Comparison of ENCODE assay signal across 23 cellular contexts in genomic region chr7:34752929-34753328, GRCh38.
DNase-seq lines count a peak whose midpoint lies in the region; ATAC-seq and TF ChIP-seq lines count a peak whose summit lies in the region.
"Had no signal": no experiment of that assay in that cellular context is flagged by ENCODE, and none has a peak within 500 bp of the region (broad histone marks: within the 10 kb centered on the region; RNA-seq: fewer than 3 reads in every experiment).

No MANE protein-coding gene starts in this region.

- ATAC-seq in GM19438 (IDR thresholded peaks at IDR 0.05; ENCODE audit: low read depth, unreplicated experiment) (peak; percentile 34), HG02943 (IDR thresholded peaks at IDR 0.05; ENCODE audit: low read depth, unreplicated experiment) (peak; percentile 32)
- no peak for ATAC-seq in CD8-positive, alpha-beta T cell
- no peak for ATAC-seq in naive thymus-derived CD8-positive, alpha-beta T cell
- ATAC-seq: HCT116, natural killer cell had no signal

- H3K27me3 Mint-ChIP-seq in endodermal cell (ENCODE audit: insufficient read depth) = no peaks in the 10 kb centered on the region
- H3K27me3 Mint-ChIP-seq in CD8-positive, alpha-beta T cell (ENCODE audit: low read depth) = no peaks in the 10 kb centered on the region
- H3K27me3 Mint-ChIP-seq in naive thymus-derived CD8-positive, alpha-beta T cell = peaks cover 0 to 6% (median 3%) of the 10 kb centered on the region in 5 donors

- no peak for TF ChIP-seq EP300 in ovary (IDR thresholded peaks at IDR 0.05)

- no peak for DNase-seq in endodermal cell
- DNase-seq in superior temporal gyrus (ENCODE audit: extremely low spot score) = no peak
- no peak for DNase-seq in CD8-positive, alpha-beta T cell
- no peak for DNase-seq in naive thymus-derived CD8-positive, alpha-beta T cell
- DNase-seq in ovary = no peak
- DNase-seq: activated CD8-positive, alpha-beta memory T cell treated with anti-CD3 and anti-CD28 coated beads, Interleukin-2, amount 50 U/mL, for 4 hours; activated naive CD4-positive, alpha-beta T cell treated with anti-CD3 and anti-CD28 coated beads, Interleukin-2, amount 50 U/mL, for 16 hours; amniotic stem cell; CD8-positive, alpha-beta memory T cell; DMS153; left ventricle myocardium inferior; natural killer cell; NCI-H1417; NCI-H2081; NCI-H2227 treated with DMSO at 0.1 percent for 48 hours; NCI-H748 treated with DMSO at 0.1 percent for 48 hours; stimulated activated CD4-positive, alpha-beta T cell treated with anti-CD3 and anti-CD28 coated beads, Interleukin-1b, Interleukin-23, amount 100 ng/mL, for 48 hours had no signal

- H3K9me3 ChIP-seq in endodermal cell (ENCODE audit: control insufficient read depth, low read length) = no peaks in the 10 kb centered on the region
- no peaks in the 10 kb centered on the region for H3K9me3 ChIP-seq in CD8-positive, alpha-beta T cell (ENCODE audit: low read length)
- no peaks in the 10 kb centered on the region for H3K9me3 ChIP-seq in ovary
- H3K9me3 ChIP-seq: left ventricle myocardium inferior, tibial nerve had no signal

- 86 to 90% methylated on average over 2 to 3 of the region's 3 CpGs for WGBS in endodermal cell (ENCODE audit: insufficient coverage in 1 of 2, insufficient read length in 1 of 2), 2 experiments
- 50 to 58% (median 56%) methylated on average over 3 of the region's 3 CpGs for WGBS in ovary, 3 donors

- peaks cover 4% of the 10 kb centered on the region for H3K9me3 Mint-ChIP-seq in endodermal cell
- H3K9me3 Mint-ChIP-seq in CD8-positive, alpha-beta T cell = no peaks in the 10 kb centered on the region
- H3K9me3 Mint-ChIP-seq in naive thymus-derived CD8-positive, alpha-beta T cell = no peaks in the 10 kb centered on the region
- H3K9me3 Mint-ChIP-seq: CD8-positive, alpha-beta memory T cell; natural killer cell had no signal

- TF ChIP-seq CTCF in endodermal cell (conservative IDR thresholded peaks at IDR 0.05) (no peak), ovary (IDR thresholded peaks at IDR 0.05) (no peak)
- TF ChIP-seq CTCF in CD8-positive, alpha-beta T cell (IDR thresholded peaks at IDR 0.05) = no peak

- H3K4me1 Mint-ChIP-seq in endodermal cell = peaks cover 63% of the 10 kb centered on the region
- H3K4me1 Mint-ChIP-seq in CD8-positive, alpha-beta T cell (ENCODE audit: low read depth) = no peaks in the 10 kb centered on the region
- no peaks in the 10 kb centered on the region for H3K4me1 Mint-ChIP-seq in naive thymus-derived CD8-positive, alpha-beta T cell
- H3K4me1 Mint-ChIP-seq: CD8-positive, alpha-beta memory T cell; natural killer cell had no signal

- no peaks in the 10 kb centered on the region for H3K36me3 Mint-ChIP-seq in endodermal cell (ENCODE audit: low read depth)
- H3K36me3 Mint-ChIP-seq in CD8-positive, alpha-beta T cell = no peaks in the 10 kb centered on the region
- H3K36me3 Mint-ChIP-seq in naive thymus-derived CD8-positive, alpha-beta T cell = no peaks in the 10 kb centered on the region
- H3K36me3 Mint-ChIP-seq: CD8-positive, alpha-beta memory T cell; natural killer cell had no signal

- no peak overlapping the region for H3K9ac ChIP-seq in endodermal cell (ENCODE audit: extremely low read depth, low read length, poor library complexity, severe bottlenecking)

- POLR2A ChIA-PET in CD8-positive, alpha-beta T cell (lab: Charles Lee) = no interaction called here
- POLR2A ChIA-PET in naive thymus-derived CD8-positive, alpha-beta T cell (lab: Charles Lee) = no interaction called here

- H3K36me3 ChIP-seq in endodermal cell (ENCODE audit: control insufficient read depth, insufficient read depth, low read length) (no peaks in the 10 kb centered on the region), ovary (no peaks in the 10 kb centered on the region)
- no peaks in the 10 kb centered on the region for H3K36me3 ChIP-seq in CD8-positive, alpha-beta T cell (ENCODE audit: insufficient read depth, low read length)
- H3K36me3 ChIP-seq: left ventricle myocardium inferior, tibial nerve had no signal

- no peak overlapping the region for H3K4me3 Mint-ChIP-seq in endodermal cell
- no peak overlapping the region for H3K4me3 Mint-ChIP-seq in CD8-positive, alpha-beta T cell
- no peak overlapping the region for H3K4me3 Mint-ChIP-seq in naive thymus-derived CD8-positive, alpha-beta T cell
- H3K4me3 Mint-ChIP-seq: CD8-positive, alpha-beta memory T cell; natural killer cell had no signal

- H3K27ac ChIP-seq in endodermal cell (ENCODE audit: low read depth, low read length) = no peak overlapping the region
- H3K27ac ChIP-seq in CD8-positive, alpha-beta T cell (ENCODE audit: low read depth, low read length) = no peak overlapping the region
- no peak overlapping the region for H3K27ac ChIP-seq in ovary
- H3K27ac ChIP-seq: left ventricle myocardium inferior, tibial nerve had no signal

- CTCF ChIA-PET in CD8-positive, alpha-beta T cell (lab: Charles Lee) = no interaction called here

- H3K4me3 ChIP-seq in GM08714 (ENCODE audit: low read length) (peak overlapping the region; percentile 52; the same call in 1 of the 2 replicates), endodermal cell (ENCODE audit: low read length) (peak overlapping the region; percentile 10), ovary (no peak overlapping the region)
- H3K4me3 ChIP-seq in CD8-positive, alpha-beta T cell (ENCODE audit: low read depth, low read length) = no peak overlapping the region
- H3K4me3 ChIP-seq: left ventricle myocardium inferior, smooth muscle cell, tibial nerve had no signal

- intact Hi-C loops in CD8-positive, alpha-beta T cell (cut with DNase I, micrococcal nuclease) = no loop called here
- intact Hi-C loops in ovary (cut with DNase I) = no loop called here

- peaks cover 38% of the 10 kb centered on the region for H3K4me1 ChIP-seq in endodermal cell (ENCODE audit: control insufficient read depth, insufficient read depth, low read length)
- H3K4me1 ChIP-seq in CD8-positive, alpha-beta T cell (ENCODE audit: insufficient read depth, low read length) = no peaks in the 10 kb centered on the region
- no peaks in the 10 kb centered on the region for H3K4me1 ChIP-seq in ovary (ENCODE audit: insufficient read depth)
- H3K4me1 ChIP-seq: tibial nerve had no signal

- H3K27ac Mint-ChIP-seq in endodermal cell = peak overlapping the region; percentile 60
- no peak overlapping the region for H3K27ac Mint-ChIP-seq in CD8-positive, alpha-beta T cell
- H3K27ac Mint-ChIP-seq in naive thymus-derived CD8-positive, alpha-beta T cell = no peak overlapping the region
- H3K27ac Mint-ChIP-seq: natural killer cell had no signal

- H3K27me3 ChIP-seq in endodermal cell (ENCODE audit: control insufficient read depth, insufficient read depth, low read length, poor library complexity, severe bottlenecking) = no peaks in the 10 kb centered on the region
- H3K27me3 ChIP-seq in CD8-positive, alpha-beta T cell (ENCODE audit: insufficient read depth, low read length) = no peaks in the 10 kb centered on the region
- H3K27me3 ChIP-seq in ovary = no peaks in the 10 kb centered on the region
- H3K27me3 ChIP-seq: tibial nerve had no signal

- no peak for TF ChIP-seq POLR2A in ovary (IDR thresholded peaks at IDR 0.05)

Comparison
In these comparisons a context has a peak if more than half of its experiments do, and no peak if none do; other contexts are left out.
1. H3K4me3 ChIP-seq: peak in GM08714 (single experiment) and endodermal cell (single experiment); none in CD8-positive, alpha-beta T cell (single experiment) and ovary (single experiment).
2. ATAC-seq: peak in GM19438 (single experiment) and HG02943 (single experiment); none in CD8-positive, alpha-beta T cell (single experiment) and naive thymus-derived CD8-positive, alpha-beta T cell (0 of 2).